In genomic region chr21:19268634-19269138, GRCh38 we compare ENCODE assay signal across 1 cellular context.
TF ChIP-seq lines count a peak whose summit lies in the region.

No MANE protein-coding gene starts in this region.

TF ChIP-seq in GM12878, 131 proteins besides CTCF, POLR2A, EP300 and RAD21 (continued from another document):
- no peak for TF ChIP-seq CREB1 (IDR thresholded peaks at IDR 0.05; ENCODE audit: low read depth)
- no peak for TF ChIP-seq PAX8 (IDR thresholded peaks at IDR 0.05)
- no peak for TF ChIP-seq HCFC1 (IDR thresholded peaks at IDR 0.05; ENCODE audit: low read length)
- no peak for TF ChIP-seq JUND (IDR thresholded peaks at IDR 0.05; ENCODE audit: low read depth, low read length)
- no peak for TF ChIP-seq SKIL (IDR thresholded peaks at IDR 0.05; ENCODE audit: low read depth, poor library complexity, severe bottlenecking)
- TF ChIP-seq MEF2B (IDR thresholded peaks at IDR 0.05; ENCODE audit: partially characterized antibody, poor library complexity, severe bottlenecking) = no peak
- no peak for TF ChIP-seq KDM1A (IDR thresholded peaks at IDR 0.05; ENCODE audit: borderline replicate concordance)
- TF ChIP-seq, protein P1, sequence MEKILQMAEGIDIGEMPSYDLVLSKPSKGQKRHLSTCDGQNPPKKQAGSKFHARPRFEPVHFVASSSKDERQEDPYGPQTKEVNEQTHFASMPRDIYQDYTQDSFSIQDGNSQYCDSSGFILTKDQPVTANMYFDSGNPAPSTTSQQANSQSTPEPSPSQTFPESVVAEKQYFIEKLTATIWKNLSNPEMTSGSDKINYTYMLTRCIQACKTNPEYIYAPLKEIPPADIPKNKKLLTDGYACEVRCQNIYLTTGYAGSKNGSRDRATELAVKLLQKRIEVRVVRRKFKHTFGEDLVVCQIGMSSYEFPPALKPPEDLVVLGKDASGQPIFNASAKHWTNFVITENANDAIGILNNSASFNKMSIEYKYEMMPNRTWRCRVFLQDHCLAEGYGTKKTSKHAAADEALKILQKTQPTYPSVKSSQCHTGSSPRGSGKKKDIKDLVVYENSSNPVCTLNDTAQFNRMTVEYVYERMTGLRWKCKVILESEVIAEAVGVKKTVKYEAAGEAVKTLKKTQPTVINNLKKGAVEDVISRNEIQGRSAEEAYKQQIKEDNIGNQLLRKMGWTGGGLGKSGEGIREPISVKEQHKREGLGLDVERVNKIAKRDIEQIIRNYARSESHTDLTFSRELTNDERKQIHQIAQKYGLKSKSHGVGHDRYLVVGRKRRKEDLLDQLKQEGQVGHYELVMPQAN (conservative IDR thresholded peaks at IDR 0.05) = no peak
- TF ChIP-seq EED (IDR thresholded peaks at IDR 0.05; ENCODE audit: low read depth) = no peak
- no peak for TF ChIP-seq IRF3 (IDR thresholded peaks at IDR 0.05)
- TF ChIP-seq RBBP5 (conservative IDR thresholded peaks at IDR 0.05) = no peak
- no peak for TF ChIP-seq TBL1XR1 (IDR thresholded peaks at IDR 0.05; ENCODE audit: low read depth, low read length)
- TF ChIP-seq, protein P2, sequence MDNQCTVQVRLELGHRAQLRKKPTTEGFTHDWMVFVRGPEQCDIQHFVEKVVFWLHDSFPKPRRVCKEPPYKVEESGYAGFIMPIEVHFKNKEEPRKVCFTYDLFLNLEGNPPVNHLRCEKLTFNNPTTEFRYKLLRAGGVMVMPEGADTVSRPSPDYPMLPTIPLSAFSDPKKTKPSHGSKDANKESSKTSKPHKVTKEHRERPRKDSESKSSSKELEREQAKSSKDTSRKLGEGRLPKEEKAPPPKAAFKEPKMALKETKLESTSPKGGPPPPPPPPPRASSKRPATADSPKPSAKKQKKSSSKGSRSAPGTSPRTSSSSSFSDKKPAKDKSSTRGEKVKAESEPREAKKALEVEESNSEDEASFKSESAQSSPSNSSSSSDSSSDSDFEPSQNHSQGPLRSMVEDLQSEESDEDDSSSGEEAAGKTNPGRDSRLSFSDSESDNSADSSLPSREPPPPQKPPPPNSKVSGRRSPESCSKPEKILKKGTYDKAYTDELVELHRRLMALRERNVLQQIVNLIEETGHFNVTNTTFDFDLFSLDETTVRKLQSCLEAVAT (IDR thresholded peaks at IDR 0.05) = no peak
- no peak for TF ChIP-seq BRCA1 (IDR thresholded peaks at IDR 0.05; ENCODE audit: low read depth, low read length)
- no peak for TF ChIP-seq DPF2 (IDR thresholded peaks at IDR 0.05)
- no peak for TF ChIP-seq BCLAF1 (IDR thresholded peaks at IDR 0.05)
